ENCODE assay signal across 14 cellular contexts in genomic region chr9:2872941-2873323, GRCh38. TPM values are rescaled to one million over a fixed set of nuclear protein-coding genes. Genes with fewer than 3 reads are reported as not detected.
DNase-seq lines count a peak whose midpoint lies in the region; TF ChIP-seq lines count a peak whose summit lies in the region.
"Had no signal": no experiment of that assay in that cellular context is flagged by ENCODE, and none has a peak within 500 bp of the region (broad histone marks: within the 10 kb centered on the region; RNA-seq: fewer than 3 reads in every experiment).

No MANE protein-coding gene starts in this region.

- no peaks in the 10 kb centered on the region for H3K27me3 Mint-ChIP-seq in activated naive CD4-positive, alpha-beta T cell treated with anti-CD3 and anti-CD28 coated beads for 36 hours (ENCODE audit: low read depth)

- DNase-seq in stimulated activated CD4-positive, alpha-beta T cell treated with anti-CD3 and anti-CD28 coated beads, Interleukin-15, amount 100 ng/mL, for 24 hours = peak; percentile 5
- no peak for DNase-seq in stimulated activated CD4-positive, alpha-beta T cell treated with anti-CD3 and anti-CD28 coated beads, Interleukin-1b, Interleukin-23, amount 100 ng/mL, for 48 hours
- DNase-seq in NCI-H748 treated with DMSO at 0.1 percent for 48 hours (lab: John Stamatoyannopoulos, UW) = peak; percentile 6
- DNase-seq in activated naive CD4-positive, alpha-beta T cell treated with anti-CD3 and anti-CD28 coated beads for 36 hours = peak; percentile 25
- no peak for DNase-seq in smooth muscle cell (lab: John Stamatoyannopoulos, UW; ENCODE audit: unreplicated experiment)
- DNase-seq in NK-92 (lab: John Stamatoyannopoulos, UW; ENCODE audit: unreplicated experiment) = no peak
- DNase-seq in ovary = no peak
- no peak for DNase-seq in NK-92 treated with Interleukin-12 subunit alpha and Interleukin-12 subunit beta, amount 100 ng/mL, for 24 hours (lab: John Stamatoyannopoulos, UW)
- DNase-seq: activated gamma-delta T cell; islet precursor cell; KG1; NCI-H2081 treated with DMSO at 0.1 percent for 48 hours; stimulated activated CD4-positive, alpha-beta T cell treated with anti-CD3 and anti-CD28 coated beads, Interleukin-4, amount 100 ng/mL, for 24 hours had no signal

- H3F3A ChIP-seq in smooth muscle cell (ENCODE audit: low read depth) = no peaks in the 10 kb centered on the region

- H3K27me3 ChIP-seq in smooth muscle cell (ENCODE audit: low read depth) (peaks cover 11% of the 10 kb centered on the region), ovary (no peaks in the 10 kb centered on the region)

- H2AFZ ChIP-seq in smooth muscle cell (ENCODE audit: low read depth) = no peak overlapping the region

- no peaks in the 10 kb centered on the region for H3K79me2 ChIP-seq in smooth muscle cell (ENCODE audit: low read depth)

- H3K4me1 ChIP-seq in smooth muscle cell (ENCODE audit: low read depth) (peaks cover 5% of the 10 kb centered on the region), ovary (ENCODE audit: insufficient read depth) (peaks cover 2% of the 10 kb centered on the region)

- H3K4me3 ChIP-seq in smooth muscle cell (no peak overlapping the region), ovary (no peak overlapping the region)
- H3K4me3 ChIP-seq: lung had no signal

- H3K27ac ChIP-seq in smooth muscle cell (ENCODE audit: low read depth) (no peak overlapping the region), ovary (no peak overlapping the region)

- H3K36me3 ChIP-seq in smooth muscle cell (ENCODE audit: low read depth) = no peaks in the 10 kb centered on the region
- no peaks in the 10 kb centered on the region for H3K36me3 ChIP-seq in ovary

- H3K27ac Mint-ChIP-seq in activated naive CD4-positive, alpha-beta T cell treated with anti-CD3 and anti-CD28 coated beads for 36 hours = no peak overlapping the region

- intact Hi-C loops in activated naive CD4-positive, alpha-beta T cell treated with anti-CD3 and anti-CD28 coated beads for 36 hours (cut with micrococcal nuclease) = loop anchor here (1.0 to 5.0 kb wide), 2 partner anchors 308 to 569 kb away; no protein-coding TSS in a partner anchor
- intact Hi-C loops in ovary (cut with DNase I) = no loop called here

- no peak for TF ChIP-seq CTCF in smooth muscle cell (IDR thresholded peaks at IDR 0.05; ENCODE audit: borderline replicate concordance, insufficient read depth, poor library complexity, severe bottlenecking)
- no peak for TF ChIP-seq CTCF in ovary (IDR thresholded peaks at IDR 0.05)

- no peaks in the 10 kb centered on the region for H3K9me3 Mint-ChIP-seq in activated naive CD4-positive, alpha-beta T cell treated with anti-CD3 and anti-CD28 coated beads for 36 hours

- no peaks in the 10 kb centered on the region for H3K9me3 ChIP-seq in smooth muscle cell (replicated peaks; ENCODE audit: low read depth)
- H3K9me3 ChIP-seq in ovary = no peaks in the 10 kb centered on the region

- H3K4me2 ChIP-seq in smooth muscle cell = peak overlapping the region; percentile 11

- H3K36me3 Mint-ChIP-seq in activated naive CD4-positive, alpha-beta T cell treated with anti-CD3 and anti-CD28 coated beads for 36 hours (ENCODE audit: low read depth) = no peaks in the 10 kb centered on the region

- H3K4me3 Mint-ChIP-seq in activated naive CD4-positive, alpha-beta T cell treated with anti-CD3 and anti-CD28 coated beads for 36 hours = no peak overlapping the region

- CTCF ChIA-PET in activated naive CD4-positive, alpha-beta T cell treated with anti-CD3 and anti-CD28 coated beads for 36 hours (lab: Charles Lee) = no interaction called here

- H4K20me1 ChIP-seq in smooth muscle cell (ENCODE audit: low read depth) = no peaks in the 10 kb centered on the region

- H3K9ac ChIP-seq in smooth muscle cell (ENCODE audit: low read depth) = no peak overlapping the region

- H3K4me1 Mint-ChIP-seq in activated naive CD4-positive, alpha-beta T cell treated with anti-CD3 and anti-CD28 coated beads for 36 hours (ENCODE audit: low read depth) = peaks cover 18% of the 10 kb centered on the region

- TF ChIP-seq POLR2A in ovary (IDR thresholded peaks at IDR 0.05) = no peak

- WGBS in smooth muscle cell (ENCODE audit: low lambda C conversion rate) = 82% methylated on average over 5 of the region's 5 CpGs
- WGBS in ovary, 3 donors = 76 to 81% (median 80%) methylated on average over 5 of the region's 5 CpGs

- TF ChIP-seq EP300 in ovary (IDR thresholded peaks at IDR 0.05) = no peak

RNA-seq across cellular contexts. Expression of gene PUM3, which starts 29.0 kb away (rescaled TPM):
- 10 to 100 TPM; 83.5 to 85.7 TPM for total RNA-seq in activated naive CD4-positive, alpha-beta T cell treated with anti-CD3 and anti-CD28 coated beads for 36 hours
- total RNA-seq in smooth muscle cell (32.1 and 40.3 TPM in 2 replicates), ovary (10 to 100 TPM; 33.7 to 76.8 (median 41.0) TPM)
- polyA plus RNA-seq in smooth muscle cell (32.3 and 38.8 TPM in 2 replicates), ovary (10 to 100 TPM; 14.6 to 21.9 TPM)

Comparison
In these comparisons a context has a peak if more than half of its experiments do, and no peak if none do; other contexts are left out.
1. DNase-seq: peak in stimulated activated CD4-positive, alpha-beta T cell treated with anti-CD3 and anti-CD28 coated beads, Interleukin-15, amount 100 ng/mL, for 24 hours (single experiment), NCI-H748 treated with DMSO at 0.1 percent for 48 hours (single experiment) and activated naive CD4-positive, alpha-beta T cell treated with anti-CD3 and anti-CD28 coated beads for 36 hours (single experiment); none in stimulated activated CD4-positive, alpha-beta T cell treated with anti-CD3 and anti-CD28 coated beads, Interleukin-1b, Interleukin-23, amount 100 ng/mL, for 48 hours (single experiment), smooth muscle cell (single experiment), NK-92 (single experiment), ovary (0 of 5) and NK-92 treated with Interleukin-12 subunit alpha and Interleukin-12 subunit beta, amount 100 ng/mL, for 24 hours (single experiment).